ENCODE assay signal across 8 cellular contexts in the genomic region with DNA sequence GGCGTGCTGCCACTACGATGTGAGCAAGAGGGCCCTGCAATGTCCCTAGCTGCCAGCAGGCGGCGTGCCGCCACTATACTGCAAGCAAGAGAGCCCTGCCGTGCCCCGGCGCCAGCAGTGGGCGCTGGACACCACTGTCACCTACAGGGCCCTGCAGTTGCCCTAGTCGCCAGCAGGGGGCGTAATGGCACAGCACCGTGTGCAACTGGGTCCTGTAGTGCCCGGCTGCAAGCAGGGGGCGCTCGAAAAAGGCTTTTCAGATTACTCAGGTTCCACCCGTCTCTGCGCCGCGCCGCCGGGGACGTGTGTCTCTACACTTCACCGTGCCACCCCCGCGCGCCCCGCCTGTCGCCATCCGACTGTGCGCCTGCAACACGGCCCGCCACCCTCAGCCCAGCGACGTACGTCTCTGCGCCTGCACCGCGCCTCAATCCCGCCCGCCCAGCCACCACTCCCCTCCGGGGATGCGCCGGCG.
DNase-seq lines count a peak whose midpoint lies in the region; ATAC-seq and TF ChIP-seq lines count a peak whose summit lies in the region.

No MANE protein-coding gene starts in this region.

- POLR2A ChIA-PET in WTC11 (lab: Charles Lee) = no interaction called here

- H3K27me3 ChIP-seq in hepatocyte (no peaks in the 10 kb centered on the region), tibial artery (no peaks in the 10 kb centered on the region)

- no peaks in the 10 kb centered on the region for H3K9me3 ChIP-seq in hepatocyte (ENCODE audit: low read depth)
- peaks cover 0 to 5% (median 0%) of the 10 kb centered on the region in 3 donors for H3K9me3 ChIP-seq in tibial artery

- H3K4me3 ChIP-seq in hepatocyte (no peak overlapping the region), tibial artery (no peak overlapping the region)

- H3K36me3 Mint-ChIP-seq in activated CD8-positive, alpha-beta memory T cell treated with anti-CD3 and anti-CD28 coated beads, Interleukin-2, amount 10 ng/mL, durations not matched to agents 7 days and 5 days = no peaks in the 10 kb centered on the region
- H3K36me3 Mint-ChIP-seq in WTC11 = peaks cover 45% of the 10 kb centered on the region

- peak; percentile 45 for ATAC-seq in activated CD8-positive, alpha-beta memory T cell treated with anti-CD3 and anti-CD28 coated beads, Interleukin-2, amount 10 ng/mL, durations not matched to agents 7 days and 5 days
- ATAC-seq in WTC11 (no peak), GM21447 (IDR thresholded peaks at IDR 0.05; ENCODE audit: unreplicated experiment) (no peak), HG02759 (IDR thresholded peaks at IDR 0.05; ENCODE audit: unreplicated experiment) (no peak)

- intact Hi-C loops in tibial artery (cut with DNase I; ENCODE audit: low total_unique reads) = no loop called here

- H2AFZ ChIP-seq in hepatocyte = no peak overlapping the region

- TF ChIP-seq CTCF in WTC11 (IDR thresholded peaks at IDR 0.05) = peak; percentile 60; the same call in 1 of the 2 replicates
- peak; percentile 3 for TF ChIP-seq CTCF in hepatocyte (IDR thresholded peaks at IDR 0.05; ENCODE audit: poor library complexity)
- TF ChIP-seq CTCF in tibial artery (IDR thresholded peaks at IDR 0.05) = peak; percentile 30 to 41

- no peaks in the 10 kb centered on the region for H3K9me3 Mint-ChIP-seq in activated CD8-positive, alpha-beta memory T cell treated with anti-CD3 and anti-CD28 coated beads, Interleukin-2, amount 10 ng/mL, durations not matched to agents 7 days and 5 days (ENCODE audit: low read depth)
- H3K9me3 Mint-ChIP-seq in WTC11 = peaks cover 39% of the 10 kb centered on the region

- H3K27me3 Mint-ChIP-seq in activated CD8-positive, alpha-beta memory T cell treated with anti-CD3 and anti-CD28 coated beads, Interleukin-2, amount 10 ng/mL, durations not matched to agents 7 days and 5 days = peaks cover 14% of the 10 kb centered on the region
- H3K27me3 Mint-ChIP-seq in WTC11 (ENCODE audit: low read depth) = 0 out of 2 replicates have a peak, but pooled peaks cover 3% of the 10 kb centered on the region

- CTCF ChIA-PET in activated CD8-positive, alpha-beta memory T cell treated with anti-CD3 and anti-CD28 coated beads, Interleukin-2, amount 10 ng/mL, durations not matched to agents 7 days and 5 days (lab: Charles Lee) = no interaction called here
- CTCF ChIA-PET in WTC11 (lab: Charles Lee) = no interaction called here

- H3K4me3 Mint-ChIP-seq in activated CD8-positive, alpha-beta memory T cell treated with anti-CD3 and anti-CD28 coated beads, Interleukin-2, amount 10 ng/mL, durations not matched to agents 7 days and 5 days = no peak overlapping the region
- H3K4me3 Mint-ChIP-seq in WTC11 = no peak overlapping the region

- H3K79me2 ChIP-seq in hepatocyte = no peaks in the 10 kb centered on the region

- no peaks in the 10 kb centered on the region for H3K9me2 ChIP-seq in hepatocyte (replicated peaks; ENCODE audit: insufficient read depth)

- H3K4me2 ChIP-seq in hepatocyte = no peak overlapping the region

- DNase-seq in activated CD8-positive, alpha-beta memory T cell treated with anti-CD3 and anti-CD28 coated beads, Interleukin-2, amount 10 ng/mL, durations not matched to agents 7 days and 5 days = peak; percentile 60
- no peak for DNase-seq in activated CD8-positive, alpha-beta memory T cell treated with anti-CD3 and anti-CD28 coated beads for 24 hours
- no peak for DNase-seq in WTC11 (ENCODE audit: low spot score)
- no peak for DNase-seq in hepatocyte (ENCODE audit: low spot score)
- peak in 1 of 2 donors; percentile 67 for DNase-seq in tibial artery
- no peak for DNase-seq in glomerular visceral epithelial cell (ENCODE audit: extremely low spot score)

- no peaks in the 10 kb centered on the region for H4K20me1 ChIP-seq in hepatocyte (ENCODE audit: insufficient read depth, poor library complexity, severe bottlenecking)

- H3K36me3 ChIP-seq in hepatocyte (replicated peaks; ENCODE audit: insufficient read depth, low read depth) (no peaks in the 10 kb centered on the region), tibial artery (no peaks in the 10 kb centered on the region)

- H3K27ac ChIP-seq in hepatocyte = no peak overlapping the region
- H3K27ac ChIP-seq in tibial artery = no peak overlapping the region

- H3K4me1 ChIP-seq in hepatocyte (ENCODE audit: insufficient read depth) = no peaks in the 10 kb centered on the region
- H3K4me1 ChIP-seq in tibial artery = no peaks in the 10 kb centered on the region

- 81% methylated on average over 17 of the region's 44 CpGs for WGBS in hepatocyte (ENCODE audit: low lambda C conversion rate, missing lambda C conversion rate)

- H3K27ac Mint-ChIP-seq in activated CD8-positive, alpha-beta memory T cell treated with anti-CD3 and anti-CD28 coated beads, Interleukin-2, amount 10 ng/mL, durations not matched to agents 7 days and 5 days = no peak overlapping the region
- no peak overlapping the region for H3K27ac Mint-ChIP-seq in WTC11

- H3K4me1 Mint-ChIP-seq in activated CD8-positive, alpha-beta memory T cell treated with anti-CD3 and anti-CD28 coated beads, Interleukin-2, amount 10 ng/mL, durations not matched to agents 7 days and 5 days = no peaks in the 10 kb centered on the region
- H3K4me1 Mint-ChIP-seq in WTC11 = no peaks in the 10 kb centered on the region

TF ChIP-seq in WTC11, 78 proteins besides CTCF, POLR2A, EP300 and RAD21 (continues in another document):
- TF ChIP-seq FOXJ3 (CRISPR knock-in tag; IDR thresholded peaks at IDR 0.05; ENCODE audit: borderline replicate concordance) (no peak), ZNF121 (CRISPR knock-in tag; IDR thresholded peaks at IDR 0.05) (no peak), ELF4 (CRISPR knock-in tag; IDR thresholded peaks at IDR 0.05; ENCODE audit: low read depth) (no peak), CREM (CRISPR knock-in tag; IDR thresholded peaks at IDR 0.05) (no peak)
- TF ChIP-seq, protein P1, sequence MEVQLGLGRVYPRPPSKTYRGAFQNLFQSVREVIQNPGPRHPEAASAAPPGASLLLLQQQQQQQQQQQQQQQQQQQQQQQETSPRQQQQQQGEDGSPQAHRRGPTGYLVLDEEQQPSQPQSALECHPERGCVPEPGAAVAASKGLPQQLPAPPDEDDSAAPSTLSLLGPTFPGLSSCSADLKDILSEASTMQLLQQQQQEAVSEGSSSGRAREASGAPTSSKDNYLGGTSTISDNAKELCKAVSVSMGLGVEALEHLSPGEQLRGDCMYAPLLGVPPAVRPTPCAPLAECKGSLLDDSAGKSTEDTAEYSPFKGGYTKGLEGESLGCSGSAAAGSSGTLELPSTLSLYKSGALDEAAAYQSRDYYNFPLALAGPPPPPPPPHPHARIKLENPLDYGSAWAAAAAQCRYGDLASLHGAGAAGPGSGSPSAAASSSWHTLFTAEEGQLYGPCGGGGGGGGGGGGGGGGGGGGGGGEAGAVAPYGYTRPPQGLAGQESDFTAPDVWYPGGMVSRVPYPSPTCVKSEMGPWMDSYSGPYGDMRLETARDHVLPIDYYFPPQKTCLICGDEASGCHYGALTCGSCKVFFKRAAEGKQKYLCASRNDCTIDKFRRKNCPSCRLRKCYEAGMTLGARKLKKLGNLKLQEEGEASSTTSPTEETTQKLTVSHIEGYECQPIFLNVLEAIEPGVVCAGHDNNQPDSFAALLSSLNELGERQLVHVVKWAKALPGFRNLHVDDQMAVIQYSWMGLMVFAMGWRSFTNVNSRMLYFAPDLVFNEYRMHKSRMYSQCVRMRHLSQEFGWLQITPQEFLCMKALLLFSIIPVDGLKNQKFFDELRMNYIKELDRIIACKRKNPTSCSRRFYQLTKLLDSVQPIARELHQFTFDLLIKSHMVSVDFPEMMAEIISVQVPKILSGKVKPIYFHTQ (CRISPR knock-in tag; IDR thresholded peaks at IDR 0.05) = no peak
- TF ChIP-seq, protein P2, sequence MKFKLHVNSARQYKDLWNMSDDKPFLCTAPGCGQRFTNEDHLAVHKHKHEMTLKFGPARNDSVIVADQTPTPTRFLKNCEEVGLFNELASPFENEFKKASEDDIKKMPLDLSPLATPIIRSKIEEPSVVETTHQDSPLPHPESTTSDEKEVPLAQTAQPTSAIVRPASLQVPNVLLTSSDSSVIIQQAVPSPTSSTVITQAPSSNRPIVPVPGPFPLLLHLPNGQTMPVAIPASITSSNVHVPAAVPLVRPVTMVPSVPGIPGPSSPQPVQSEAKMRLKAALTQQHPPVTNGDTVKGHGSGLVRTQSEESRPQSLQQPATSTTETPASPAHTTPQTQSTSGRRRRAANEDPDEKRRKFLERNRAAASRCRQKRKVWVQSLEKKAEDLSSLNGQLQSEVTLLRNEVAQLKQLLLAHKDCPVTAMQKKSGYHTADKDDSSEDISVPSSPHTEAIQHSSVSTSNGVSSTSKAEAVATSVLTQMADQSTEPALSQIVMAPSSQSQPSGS (CRISPR knock-in tag; IDR thresholded peaks at IDR 0.05; ENCODE audit: borderline replicate concordance, low read depth) = no peak
- TF ChIP-seq, protein P3, sequence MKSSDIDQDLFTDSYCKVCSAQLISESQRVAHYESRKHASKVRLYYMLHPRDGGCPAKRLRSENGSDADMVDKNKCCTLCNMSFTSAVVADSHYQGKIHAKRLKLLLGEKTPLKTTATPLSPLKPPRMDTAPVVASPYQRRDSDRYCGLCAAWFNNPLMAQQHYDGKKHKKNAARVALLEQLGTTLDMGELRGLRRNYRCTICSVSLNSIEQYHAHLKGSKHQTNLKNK (CRISPR knock-in tag; IDR thresholded peaks at IDR 0.05) = no peak
- TF ChIP-seq, protein P4, sequence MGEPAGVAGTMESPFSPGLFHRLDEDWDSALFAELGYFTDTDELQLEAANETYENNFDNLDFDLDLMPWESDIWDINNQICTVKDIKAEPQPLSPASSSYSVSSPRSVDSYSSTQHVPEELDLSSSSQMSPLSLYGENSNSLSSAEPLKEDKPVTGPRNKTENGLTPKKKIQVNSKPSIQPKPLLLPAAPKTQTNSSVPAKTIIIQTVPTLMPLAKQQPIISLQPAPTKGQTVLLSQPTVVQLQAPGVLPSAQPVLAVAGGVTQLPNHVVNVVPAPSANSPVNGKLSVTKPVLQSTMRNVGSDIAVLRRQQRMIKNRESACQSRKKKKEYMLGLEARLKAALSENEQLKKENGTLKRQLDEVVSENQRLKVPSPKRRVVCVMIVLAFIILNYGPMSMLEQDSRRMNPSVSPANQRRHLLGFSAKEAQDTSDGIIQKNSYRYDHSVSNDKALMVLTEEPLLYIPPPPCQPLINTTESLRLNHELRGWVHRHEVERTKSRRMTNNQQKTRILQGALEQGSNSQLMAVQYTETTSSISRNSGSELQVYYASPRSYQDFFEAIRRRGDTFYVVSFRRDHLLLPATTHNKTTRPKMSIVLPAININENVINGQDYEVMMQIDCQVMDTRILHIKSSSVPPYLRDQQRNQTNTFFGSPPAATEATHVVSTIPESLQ (CRISPR knock-in tag; IDR thresholded peaks at IDR 0.05) = no peak

Comparison
In these comparisons a context has a peak if more than half of its experiments do, and no peak if none do; other contexts are left out.
1. CTCF ChIP-seq: peak in every context shown above with its lines; median percentile 60 in WTC11; 36 in tibial artery; 3 in hepatocyte.